ENCODE assay signal across 8 cellular contexts in genomic region chrX:10189317-10190268, GRCh38. TPM values are rescaled to one million over a fixed set of nuclear protein-coding genes. Genes with fewer than 3 reads are reported as not detected.
DNase-seq lines count a peak whose midpoint lies in the region; ATAC-seq and TF ChIP-seq lines count a peak whose summit lies in the region.

No MANE protein-coding gene starts in this region.

- dilution Hi-C loops in mammary epithelial cell (cut with HindIII; ENCODE audit: low sequenced_read_pairs): loop anchor here (10.0 to 25.0 kb wide), 3 partner anchors 455 to 948 kb away; no protein-coding TSS in a partner anchor

- peak; percentile 50 for DNase-seq in NCI-H1436 (lab: John Stamatoyannopoulos, UW)
- no peak for DNase-seq in NCI-H1436 treated with DMSO at 0.1 percent for 48 hours (lab: John Stamatoyannopoulos, UW)
- peak; percentile 59 for DNase-seq in NCI-H2107 (lab: John Stamatoyannopoulos, UW)
- DNase-seq in WTC11 (ENCODE audit: low spot score): peak; percentile 77
- DNase-seq in mammary epithelial cell: peak; percentile 51
- no peak for DNase-seq in kidney epithelial cell (ENCODE audit: low read depth)
- peak; percentile 60 for DNase-seq in stimulated activated CD4-positive, alpha-beta T cell treated with anti-CD3 and anti-CD28 coated beads, Interleukin-1b, Interleukin-23, amount 100 ng/mL, for 48 hours

- peaks cover 2% of the 10 kb centered on the region for H3K36me3 Mint-ChIP-seq in WTC11

- H3K79me2 ChIP-seq in mammary epithelial cell (ENCODE audit: insufficient read depth, low read length): no peaks in the 10 kb centered on the region

- H3K9me3 Mint-ChIP-seq in WTC11: peaks cover 8% of the 10 kb centered on the region

- no peak overlapping the region for H3K27ac ChIP-seq in mammary epithelial cell (ENCODE audit: insufficient read depth, low read depth, low read length)

- H3K4me1 ChIP-seq in mammary epithelial cell (ENCODE audit: insufficient read depth, low read length): no peaks in the 10 kb centered on the region

- POLR2A ChIA-PET in WTC11 (lab: Charles Lee): no interaction called here

- H3K4me3 ChIP-seq in mammary epithelial cell (replicated peaks in 1 of 3; ENCODE audit: insufficient read depth in 1 of 3, low read depth in 2 of 3, low read length in 3 of 3) (no peak overlapping the region), kidney epithelial cell (ENCODE audit: low read depth, low read length) (no peak overlapping the region)

- H3K9ac ChIP-seq in mammary epithelial cell (ENCODE audit: insufficient read depth, low read length): no peak overlapping the region

- H3K4me3 Mint-ChIP-seq in WTC11: no peak overlapping the region

- peak; percentile 76 for TF ChIP-seq CTCF in WTC11 (IDR thresholded peaks at IDR 0.05)
- TF ChIP-seq CTCF in mammary epithelial cell (conservative IDR thresholded peaks at IDR 0.05 in 1 of 2, IDR thresholded peaks at IDR 0.05 in 1 of 2; ENCODE audit: extremely low read depth in 1 of 2, insufficient read depth in 1 of 2, low read depth in 1 of 2, low read length in 2 of 2): peak; percentile 73 to 79
- TF ChIP-seq CTCF in kidney epithelial cell (IDR thresholded peaks at IDR 0.05; ENCODE audit: insufficient read depth, low read length, poor library complexity, severe bottlenecking): peak; percentile 65

- no peaks in the 10 kb centered on the region for H3K27me3 Mint-ChIP-seq in WTC11 (ENCODE audit: low read depth)

- BruUV-seq in mammary epithelial cell (replicated peaks; lab: Mats Ljungman, UMichigan): no TSS peak

- WGBS in mammary epithelial cell (ENCODE audit: low coverage, missing lambda C conversion rate): 33% methylated on average over 13 of the region's 16 CpGs

- H3K4me2 ChIP-seq in mammary epithelial cell (ENCODE audit: insufficient read depth, low read depth, low read length): no peak overlapping the region

- intact Hi-C loops in mammary epithelial cell (cut with micrococcal nuclease): loop anchor here (1.0 to 5.0 kb wide), 9 partner anchors 212 to 1343 kb away; no protein-coding TSS in a partner anchor

- peaks cover 13% of the 10 kb centered on the region for H3K4me1 Mint-ChIP-seq in WTC11

- H3K27me3 ChIP-seq in mammary epithelial cell (ENCODE audit: insufficient read depth, low read length) (no peaks in the 10 kb centered on the region), kidney epithelial cell (ENCODE audit: control insufficient read depth, insufficient read depth, low read length) (no peaks in the 10 kb centered on the region)

- H2AFZ ChIP-seq in mammary epithelial cell (ENCODE audit: low read depth, low read length): no peak overlapping the region

- no peaks in the 10 kb centered on the region for H4K20me1 ChIP-seq in mammary epithelial cell (ENCODE audit: insufficient read depth, low read length)

- H3K9me3 ChIP-seq in mammary epithelial cell (replicated peaks; ENCODE audit: insufficient read depth, low read length): no peaks in the 10 kb centered on the region

- H3K36me3 ChIP-seq in mammary epithelial cell (ENCODE audit: insufficient read depth, low read length) (no peaks in the 10 kb centered on the region), kidney epithelial cell (ENCODE audit: control insufficient read depth, insufficient read depth, low read length) (no peaks in the 10 kb centered on the region)

- ATAC-seq in HG02759 (IDR thresholded peaks at IDR 0.05; ENCODE audit: unreplicated experiment) (peak; percentile 85), WTC11 (peak; percentile 89)

- CTCF ChIA-PET in WTC11 (lab: Charles Lee) (interaction anchor here (0.6 to 2.4 kb wide), 23 partner anchors 16 to 912 kb away, joined by 3 to 14 read pairs (median 4); partner anchors contain the start of gene MID1), mammary epithelial cell (lab: Charles Lee; ENCODE audit: low non-redundant PET) (interaction anchor here (0.6 kb wide), 1 partner anchor 1570 kb away, joined by 9 read pairs; no protein-coding TSS in a partner anchor)

- no peak overlapping the region for H3K27ac Mint-ChIP-seq in WTC11

- in situ Hi-C loops in mammary epithelial cell (cut with MboI; ENCODE audit: low sequenced_read_pairs in 2 of 2): loop anchor here (5.0 to 25.0 kb wide), 4 partner anchors 423 to 943 kb away; partner anchors contain the start of genes HCCS (in 1 of the 2) and MID1 (in 1 of the 2)

TF ChIP-seq in WTC11, 78 proteins besides CTCF, POLR2A, EP300 and RAD21:
- peak; percentile 36; the same call in 1 of the 2 replicates for TF ChIP-seq ZNF121 (CRISPR knock-in tag; IDR thresholded peaks at IDR 0.05)
- no peak for TF ChIP-seq SMAD3 (CRISPR knock-in tag; IDR thresholded peaks at IDR 0.05; ENCODE audit: borderline replicate concordance)
- TF ChIP-seq AR (CRISPR knock-in tag; IDR thresholded peaks at IDR 0.05): no peak
- TF ChIP-seq NR3C1 (CRISPR knock-in tag; conservative IDR thresholded peaks at IDR 0.05; ENCODE audit: low read depth): no peak
- no peak for TF ChIP-seq MYBL2 (CRISPR knock-in tag; IDR thresholded peaks at IDR 0.05)
- no peak for TF ChIP-seq E2F4 (CRISPR knock-in tag; IDR thresholded peaks at IDR 0.05; ENCODE audit: borderline replicate concordance, low read depth)
TF ChIP-seq in WTC11: peak in this region for 1.

RNA-seq across cellular contexts. Expression of gene CLCN4, which starts 32.8 kb away (rescaled TPM):
- 8.1 to 8.9 TPM (median 8.7 TPM) in 3 replicates for total RNA-seq in WTC11 (2021)
- 1 to 10 TPM; 2.4 to 7.0 TPM for total RNA-seq in mammary epithelial cell
- 1.0 TPM for polyA plus RNA-seq in mammary epithelial cell
- 6.1 TPM for polyA minus RNA-seq in mammary epithelial cell
- 6.8 and 7.3 TPM in 2 replicates for total RNA-seq in kidney epithelial cell

Comparison
In these comparisons a context has a peak if more than half of its experiments do, and no peak if none do; other contexts are left out.
1. DNase-seq: peak in NCI-H1436 (single experiment), NCI-H2107 (single experiment), WTC11 (single experiment), mammary epithelial cell (single experiment) and stimulated activated CD4-positive, alpha-beta T cell treated with anti-CD3 and anti-CD28 coated beads, Interleukin-1b, Interleukin-23, amount 100 ng/mL, for 48 hours (single experiment); none in NCI-H1436 treated with DMSO at 0.1 percent for 48 hours (single experiment) and kidney epithelial cell (single experiment).
2. Peak in every context shown above with its lines, with median percentiles within 50 percentile points of each other: CTCF ChIP-seq.